ENCODE assay signal across 1 cellular context in the genomic region with DNA sequence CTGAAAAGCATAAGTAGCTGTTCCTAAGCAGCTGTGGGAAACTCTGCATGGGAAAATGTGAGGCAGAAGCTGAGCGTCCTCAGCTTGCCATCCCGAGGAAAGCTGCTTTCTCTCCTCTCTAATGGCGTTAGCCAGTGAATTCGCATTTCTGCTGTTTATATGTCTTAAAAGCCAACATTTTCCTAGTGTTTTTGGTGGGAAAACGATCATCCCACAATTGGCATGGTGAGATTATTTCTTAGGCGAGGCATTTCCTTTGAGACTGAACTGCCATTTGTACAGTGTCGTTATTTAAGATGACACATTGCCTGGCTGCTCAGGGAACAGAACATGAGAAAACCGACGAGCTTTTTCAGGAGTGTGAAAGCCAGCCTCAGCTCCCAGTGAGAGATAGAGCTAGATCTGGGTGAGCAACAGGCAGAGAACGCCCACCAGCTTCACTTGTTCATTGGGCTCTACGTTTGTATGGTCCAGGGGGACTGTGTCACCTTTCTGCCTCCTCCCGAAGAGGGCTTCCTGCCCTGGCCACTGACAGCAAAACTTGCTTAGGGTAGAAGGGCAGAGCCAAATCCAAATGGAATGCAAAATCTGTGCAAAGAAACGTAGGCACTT.
TF ChIP-seq lines count a peak whose summit lies in the region.

No MANE protein-coding gene starts in this region.

TF ChIP-seq in GM23338, 12 proteins besides CTCF, POLR2A, EP300 and RAD21:
- TF ChIP-seq, protein P1, sequence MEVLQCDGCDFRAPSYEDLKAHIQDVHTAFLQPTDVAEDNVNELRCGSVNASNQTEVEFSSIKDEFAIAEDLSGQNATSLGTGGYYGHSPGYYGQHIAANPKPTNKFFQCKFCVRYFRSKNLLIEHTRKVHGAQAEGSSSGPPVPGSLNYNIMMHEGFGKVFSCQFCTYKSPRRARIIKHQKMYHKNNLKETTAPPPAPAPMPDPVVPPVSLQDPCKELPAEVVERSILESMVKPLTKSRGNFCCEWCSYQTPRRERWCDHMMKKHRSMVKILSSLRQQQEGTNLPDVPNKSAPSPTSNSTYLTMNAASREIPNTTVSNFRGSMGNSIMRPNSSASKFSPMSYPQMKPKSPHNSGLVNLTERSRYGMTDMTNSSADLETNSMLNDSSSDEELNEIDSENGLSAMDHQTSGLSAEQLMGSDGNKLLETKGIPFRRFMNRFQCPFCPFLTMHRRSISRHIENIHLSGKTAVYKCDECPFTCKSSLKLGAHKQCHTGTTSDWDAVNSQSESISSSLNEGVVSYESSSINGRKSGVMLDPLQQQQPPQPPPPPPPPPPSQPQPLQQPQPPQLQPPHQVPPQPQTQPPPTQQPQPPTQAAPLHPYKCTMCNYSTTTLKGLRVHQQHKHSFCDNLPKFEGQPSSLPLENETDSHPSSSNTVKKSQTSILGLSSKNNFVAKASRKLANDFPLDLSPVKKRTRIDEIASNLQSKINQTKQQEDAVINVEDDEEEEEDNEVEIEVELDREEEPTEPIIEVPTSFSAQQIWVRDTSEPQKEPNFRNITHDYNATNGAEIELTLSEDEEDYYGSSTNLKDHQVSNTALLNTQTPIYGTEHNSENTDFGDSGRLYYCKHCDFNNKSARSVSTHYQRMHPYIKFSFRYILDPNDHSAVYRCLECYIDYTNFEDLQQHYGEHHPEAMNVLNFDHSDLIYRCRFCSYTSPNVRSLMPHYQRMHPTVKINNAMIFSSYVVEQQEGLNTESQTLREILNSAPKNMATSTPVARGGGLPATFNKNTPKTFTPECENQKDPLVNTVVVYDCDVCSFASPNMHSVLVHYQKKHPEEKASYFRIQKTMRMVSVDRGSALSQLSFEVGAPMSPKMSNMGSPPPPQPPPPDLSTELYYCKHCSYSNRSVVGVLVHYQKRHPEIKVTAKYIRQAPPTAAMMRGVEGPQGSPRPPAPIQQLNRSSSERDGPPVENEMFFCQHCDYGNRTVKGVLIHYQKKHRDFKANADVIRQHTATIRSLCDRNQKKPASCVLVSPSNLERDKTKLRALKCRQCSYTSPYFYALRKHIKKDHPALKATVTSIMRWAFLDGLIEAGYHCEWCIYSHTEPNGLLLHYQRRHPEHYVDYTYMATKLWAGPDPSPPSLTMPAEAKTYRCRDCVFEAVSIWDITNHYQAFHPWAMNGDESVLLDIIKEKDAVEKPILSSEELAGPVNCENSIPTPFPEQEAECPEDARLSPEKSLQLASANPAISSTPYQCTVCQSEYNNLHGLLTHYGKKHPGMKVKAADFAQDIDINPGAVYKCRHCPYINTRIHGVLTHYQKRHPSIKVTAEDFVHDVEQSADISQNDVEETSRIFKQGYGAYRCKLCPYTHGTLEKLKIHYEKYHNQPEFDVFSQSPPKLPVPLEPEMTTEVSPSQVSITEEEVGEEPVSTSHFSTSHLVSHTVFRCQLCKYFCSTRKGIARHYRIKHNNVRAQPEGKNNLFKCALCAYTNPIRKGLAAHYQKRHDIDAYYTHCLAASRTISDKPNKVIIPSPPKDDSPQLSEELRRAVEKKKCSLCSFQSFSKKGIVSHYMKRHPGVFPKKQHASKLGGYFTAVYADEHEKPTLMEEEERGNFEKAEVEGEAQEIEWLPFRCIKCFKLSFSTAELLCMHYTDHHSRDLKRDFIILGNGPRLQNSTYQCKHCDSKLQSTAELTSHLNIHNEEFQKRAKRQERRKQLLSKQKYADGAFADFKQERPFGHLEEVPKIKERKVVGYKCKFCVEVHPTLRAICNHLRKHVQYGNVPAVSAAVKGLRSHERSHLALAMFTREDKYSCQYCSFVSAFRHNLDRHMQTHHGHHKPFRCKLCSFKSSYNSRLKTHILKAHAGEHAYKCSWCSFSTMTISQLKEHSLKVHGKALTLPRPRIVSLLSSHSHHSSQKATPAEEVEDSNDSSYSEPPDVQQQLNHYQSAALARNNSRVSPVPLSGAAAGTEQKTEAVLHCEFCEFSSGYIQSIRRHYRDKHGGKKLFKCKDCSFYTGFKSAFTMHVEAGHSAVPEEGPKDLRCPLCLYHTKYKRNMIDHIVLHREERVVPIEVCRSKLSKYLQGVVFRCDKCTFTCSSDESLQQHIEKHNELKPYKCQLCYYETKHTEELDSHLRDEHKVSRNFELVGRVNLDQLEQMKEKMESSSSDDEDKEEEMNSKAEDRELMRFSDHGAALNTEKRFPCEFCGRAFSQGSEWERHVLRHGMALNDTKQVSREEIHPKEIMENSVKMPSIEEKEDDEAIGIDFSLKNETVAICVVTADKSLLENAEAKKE (CRISPR knock-in tag; IDR thresholded peaks at IDR 0.05), result no peak
- TF ChIP-seq, protein P2, sequence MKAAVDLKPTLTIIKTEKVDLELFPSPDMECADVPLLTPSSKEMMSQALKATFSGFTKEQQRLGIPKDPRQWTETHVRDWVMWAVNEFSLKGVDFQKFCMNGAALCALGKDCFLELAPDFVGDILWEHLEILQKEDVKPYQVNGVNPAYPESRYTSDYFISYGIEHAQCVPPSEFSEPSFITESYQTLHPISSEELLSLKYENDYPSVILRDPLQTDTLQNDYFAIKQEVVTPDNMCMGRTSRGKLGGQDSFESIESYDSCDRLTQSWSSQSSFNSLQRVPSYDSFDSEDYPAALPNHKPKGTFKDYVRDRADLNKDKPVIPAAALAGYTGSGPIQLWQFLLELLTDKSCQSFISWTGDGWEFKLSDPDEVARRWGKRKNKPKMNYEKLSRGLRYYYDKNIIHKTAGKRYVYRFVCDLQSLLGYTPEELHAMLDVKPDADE (IDR thresholded peaks at IDR 0.05), result no peak
- TF ChIP-seq, protein P3, sequence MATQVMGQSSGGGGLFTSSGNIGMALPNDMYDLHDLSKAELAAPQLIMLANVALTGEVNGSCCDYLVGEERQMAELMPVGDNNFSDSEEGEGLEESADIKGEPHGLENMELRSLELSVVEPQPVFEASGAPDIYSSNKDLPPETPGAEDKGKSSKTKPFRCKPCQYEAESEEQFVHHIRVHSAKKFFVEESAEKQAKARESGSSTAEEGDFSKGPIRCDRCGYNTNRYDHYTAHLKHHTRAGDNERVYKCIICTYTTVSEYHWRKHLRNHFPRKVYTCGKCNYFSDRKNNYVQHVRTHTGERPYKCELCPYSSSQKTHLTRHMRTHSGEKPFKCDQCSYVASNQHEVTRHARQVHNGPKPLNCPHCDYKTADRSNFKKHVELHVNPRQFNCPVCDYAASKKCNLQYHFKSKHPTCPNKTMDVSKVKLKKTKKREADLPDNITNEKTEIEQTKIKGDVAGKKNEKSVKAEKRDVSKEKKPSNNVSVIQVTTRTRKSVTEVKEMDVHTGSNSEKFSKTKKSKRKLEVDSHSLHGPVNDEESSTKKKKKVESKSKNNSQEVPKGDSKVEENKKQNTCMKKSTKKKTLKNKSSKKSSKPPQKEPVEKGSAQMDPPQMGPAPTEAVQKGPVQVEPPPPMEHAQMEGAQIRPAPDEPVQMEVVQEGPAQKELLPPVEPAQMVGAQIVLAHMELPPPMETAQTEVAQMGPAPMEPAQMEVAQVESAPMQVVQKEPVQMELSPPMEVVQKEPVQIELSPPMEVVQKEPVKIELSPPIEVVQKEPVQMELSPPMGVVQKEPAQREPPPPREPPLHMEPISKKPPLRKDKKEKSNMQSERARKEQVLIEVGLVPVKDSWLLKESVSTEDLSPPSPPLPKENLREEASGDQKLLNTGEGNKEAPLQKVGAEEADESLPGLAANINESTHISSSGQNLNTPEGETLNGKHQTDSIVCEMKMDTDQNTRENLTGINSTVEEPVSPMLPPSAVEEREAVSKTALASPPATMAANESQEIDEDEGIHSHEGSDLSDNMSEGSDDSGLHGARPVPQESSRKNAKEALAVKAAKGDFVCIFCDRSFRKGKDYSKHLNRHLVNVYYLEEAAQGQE (IDR thresholded peaks at IDR 0.05; ENCODE audit: unreplicated experiment), result no peak
- TF ChIP-seq CREB1 (CRISPR knock-in tag; IDR thresholded peaks at IDR 0.05; ENCODE audit: low read depth), result no peak
- no peak for TF ChIP-seq STAT1 (IDR thresholded peaks at IDR 0.05; ENCODE audit: unreplicated experiment)
- no peak for TF ChIP-seq EZH2 (IDR thresholded peaks at IDR 0.05; ENCODE audit: low read depth, unreplicated experiment)
- TF ChIP-seq ZNF114 (CRISPR knock-in tag; IDR thresholded peaks at IDR 0.05), result no peak
- TF ChIP-seq NANOG (IDR thresholded peaks at IDR 0.05; ENCODE audit: borderline replicate concordance), result no peak
- no peak for TF ChIP-seq POLR2AphosphoS5 (IDR thresholded peaks at IDR 0.05; ENCODE audit: low read depth)
- TF ChIP-seq ZNF331 (CRISPR knock-in tag; IDR thresholded peaks at IDR 0.05; ENCODE audit: low read depth), result no peak
- TF ChIP-seq JUNB (IDR thresholded peaks at IDR 0.05; ENCODE audit: unreplicated experiment), result no peak
- no peak for TF ChIP-seq EZH2phosphoT487 (IDR thresholded peaks at IDR 0.05; ENCODE audit: unreplicated experiment)
